In genomic region chr7:149727053-149727452, GRCh38 we compare ENCODE assay signal across 1 cellular context.
TF ChIP-seq lines count a peak whose summit lies in the region.

No MANE protein-coding gene starts in this region.

TF ChIP-seq in GM23338, 12 proteins besides CTCF, POLR2A, EP300 and RAD21:
- TF ChIP-seq REST (IDR thresholded peaks at IDR 0.05; ENCODE audit: unreplicated experiment) = no peak
- TF ChIP-seq ETS1 (IDR thresholded peaks at IDR 0.05) = no peak
- no peak for TF ChIP-seq ZNF331 (CRISPR knock-in tag; IDR thresholded peaks at IDR 0.05; ENCODE audit: low read depth)
- no peak for TF ChIP-seq CREB1 (CRISPR knock-in tag; IDR thresholded peaks at IDR 0.05; ENCODE audit: low read depth)
- no peak for TF ChIP-seq EZH2phosphoT487 (IDR thresholded peaks at IDR 0.05; ENCODE audit: unreplicated experiment)
- TF ChIP-seq STAT1 (IDR thresholded peaks at IDR 0.05; ENCODE audit: unreplicated experiment) = no peak
- TF ChIP-seq NANOG (IDR thresholded peaks at IDR 0.05; ENCODE audit: borderline replicate concordance) = no peak
